ENCODE assay signal across 19 cellular contexts in genomic region chr2:187847245-187848208, GRCh38.
A peak's percentile ranks its signal among the peaks of the same experiment; 100 is the strongest.
DNase-seq lines count a peak whose midpoint lies in the region; ATAC-seq, FAIRE-seq and TF ChIP-seq lines count a peak whose summit lies in the region.
"Had no signal": no experiment of that assay in that cellular context is flagged by ENCODE, and none has a peak within 500 bp of the region (broad histone marks: within the 10 kb centered on the region; RNA-seq: fewer than 3 reads in every experiment).

No MANE protein-coding gene starts in this region.

- POLR2A ChIA-PET in activated CD8-positive, alpha-beta T cell treated with anti-CD3 and anti-CD28 coated beads, Interleukin-2, amount 10 ng/mL, durations not matched to agents 7 days and 5 days (lab: Charles Lee) = no interaction called here

- H3K36me3 ChIP-seq in kidney (ENCODE audit: control insufficient read depth in 1 of 2, insufficient read depth in 2 of 2, low read length in 2 of 2) = no peaks in the 10 kb centered on the region
- H3K36me3 ChIP-seq in neural progenitor cell = no peaks in the 10 kb centered on the region
- H3K36me3 ChIP-seq in small intestine (ENCODE audit: control insufficient read depth in 2 of 2, insufficient read depth in 2 of 2, low read length in 2 of 2) = no peaks in the 10 kb centered on the region

- no peaks in the 10 kb centered on the region for H3K4me1 Mint-ChIP-seq in neural progenitor cell
- no peaks in the 10 kb centered on the region for H3K4me1 Mint-ChIP-seq in activated CD8-positive, alpha-beta T cell treated with anti-CD3 and anti-CD28 coated beads, Interleukin-2, amount 10 ng/mL, durations not matched to agents 7 days and 5 days (ENCODE audit: low read depth)
- H3K4me1 Mint-ChIP-seq: GM23338 had no signal

- 11 to 56% (median 29%) methylated on average over 1 of the region's 1 CpG for WGBS in small intestine, 3 donors

- no peak overlapping the region for H3K4me3 Mint-ChIP-seq in neural progenitor cell
- no peak overlapping the region for H3K4me3 Mint-ChIP-seq in activated CD8-positive, alpha-beta T cell treated with anti-CD3 and anti-CD28 coated beads, Interleukin-2, amount 10 ng/mL, durations not matched to agents 7 days and 5 days
- H3K4me3 Mint-ChIP-seq: CD4-positive, alpha-beta T cell; GM23338; HFFc6 had no signal

- TF ChIP-seq CTCF in LNCaP clone FGC (IDR thresholded peaks at IDR 0.05; ENCODE audit: control insufficient read depth, extremely low read depth, insufficient read depth) (no peak), kidney (IDR thresholded peaks at IDR 0.05; ENCODE audit: borderline replicate concordance, extremely low read depth, insufficient read depth) (no peak), neural progenitor cell (IDR thresholded peaks at IDR 0.05) (no peak)

- CTCF ChIA-PET in activated CD8-positive, alpha-beta T cell treated with anti-CD3 and anti-CD28 coated beads, Interleukin-2, amount 10 ng/mL, durations not matched to agents 7 days and 5 days (lab: Charles Lee) = no interaction called here

- H3K79me2 ChIP-seq in neural progenitor cell (ENCODE audit: low read depth) = no peaks in the 10 kb centered on the region

- no peaks in the 10 kb centered on the region for H3K9me3 Mint-ChIP-seq in neural progenitor cell
- no peaks in the 10 kb centered on the region for H3K9me3 Mint-ChIP-seq in activated CD8-positive, alpha-beta T cell treated with anti-CD3 and anti-CD28 coated beads, Interleukin-2, amount 10 ng/mL, durations not matched to agents 7 days and 5 days (ENCODE audit: insufficient read depth)
- H3K9me3 Mint-ChIP-seq: CD4-positive, alpha-beta T cell; GM23338; HFFc6 had no signal

- H3K36me3 Mint-ChIP-seq in neural progenitor cell = no peaks in the 10 kb centered on the region
- H3K36me3 Mint-ChIP-seq in activated CD8-positive, alpha-beta T cell treated with anti-CD3 and anti-CD28 coated beads, Interleukin-2, amount 10 ng/mL, durations not matched to agents 7 days and 5 days (ENCODE audit: low read depth) = no peaks in the 10 kb centered on the region

- H3K9me3 ChIP-seq in kidney (ENCODE audit: control insufficient read depth in 1 of 2, low read length in 2 of 2) (no peaks in the 10 kb centered on the region), neural progenitor cell (ENCODE audit: low read depth) (no peaks in the 10 kb centered on the region), small intestine (ENCODE audit: control insufficient read depth, low read depth) (no peaks in the 10 kb centered on the region)
- H3K9me3 ChIP-seq: A549, Caco-2 had no signal

- no peaks in the 10 kb centered on the region for H3F3A ChIP-seq in neural progenitor cell (ENCODE audit: low read depth)

- peak overlapping the region; percentile 85 for H2AFZ ChIP-seq in neural progenitor cell (replicated peaks)
- H2AFZ ChIP-seq: GM23338 had no signal

- H3K4me1 ChIP-seq in kidney (ENCODE audit: control insufficient read depth in 1 of 2, insufficient read depth in 1 of 2, low read depth in 1 of 2, low read length in 2 of 2) (no peaks in the 10 kb centered on the region), neural progenitor cell (peaks cover 6% of the 10 kb centered on the region), small intestine (ENCODE audit: control insufficient read depth in 2 of 2, insufficient read depth in 1 of 2, low read depth in 1 of 2, low read length in 1 of 2) (no peaks in the 10 kb centered on the region)
- H3K4me1 ChIP-seq: A549, Caco-2 had no signal

- intact Hi-C loops in kidney (cut with DNase I) = no loop called here

- H3K9ac ChIP-seq in kidney (ENCODE audit: low read length in 2 of 2) = no peak overlapping the region
- H3K9ac ChIP-seq in neural progenitor cell = no peak overlapping the region

- H3K27me3 ChIP-seq in neural progenitor cell (no peaks in the 10 kb centered on the region), small intestine (ENCODE audit: control insufficient read depth in 2 of 2, insufficient read depth in 2 of 2, low read length in 2 of 2) (no peaks in the 10 kb centered on the region)

- no peak overlapping the region for H3K27ac ChIP-seq in kidney (ENCODE audit: low read depth in 2 of 2, low read length in 2 of 2)
- no peak overlapping the region for H3K27ac ChIP-seq in neural progenitor cell
- H3K27ac ChIP-seq in small intestine (ENCODE audit: low read depth in 1 of 2, low read length in 1 of 2) = no peak overlapping the region
- H3K27ac ChIP-seq: A549, C4-2B had no signal

- FAIRE-seq in kidney (lab: Jason Lieb, UNC) (peak; percentile 67), small intestine (lab: Jason Lieb, UNC) (no peak)
- FAIRE-seq: A549, D721Med, G401.6, GM12891, H54 had no signal

- H3K27ac Mint-ChIP-seq in neural progenitor cell = no peak overlapping the region
- no peak overlapping the region for H3K27ac Mint-ChIP-seq in activated CD8-positive, alpha-beta T cell treated with anti-CD3 and anti-CD28 coated beads, Interleukin-2, amount 10 ng/mL, durations not matched to agents 7 days and 5 days
- H3K27ac Mint-ChIP-seq: CD4-positive, alpha-beta T cell; GM23338; HFFc6 had no signal

- DNase-seq in LNCaP clone FGC (ENCODE audit: low read depth) (peak; percentile 17), kidney (no peak), neural progenitor cell (ENCODE audit: low spot score) (no peak), small intestine (peak; percentile 73), NCI-H128 (lab: John Stamatoyannopoulos, UW; ENCODE audit: unreplicated experiment) (no peak)
- DNase-seq in activated CD8-positive, alpha-beta T cell treated with anti-CD3 and anti-CD28 coated beads, Interleukin-2, amount 10 ng/mL, durations not matched to agents 7 days and 5 days = no peak
- DNase-seq: AML-193; Caco-2; CD4-positive, alpha-beta T cell; HFFc6 had no signal

- H4K20me1 ChIP-seq in neural progenitor cell (ENCODE audit: low read depth) = no peaks in the 10 kb centered on the region

- H3K27me3 Mint-ChIP-seq in neural progenitor cell (ENCODE audit: insufficient read depth, low read depth) = no peaks in the 10 kb centered on the region
- H3K27me3 Mint-ChIP-seq in activated CD8-positive, alpha-beta T cell treated with anti-CD3 and anti-CD28 coated beads, Interleukin-2, amount 10 ng/mL, durations not matched to agents 7 days and 5 days (ENCODE audit: low read depth) = no peaks in the 10 kb centered on the region
- H3K27me3 Mint-ChIP-seq: CD4-positive, alpha-beta T cell had no signal

- no peak overlapping the region for H3K4me2 ChIP-seq in neural progenitor cell
- H3K4me2 ChIP-seq: A549, GM23338 had no signal

- no peak for ATAC-seq in GM18520 (IDR thresholded peaks at IDR 0.05; ENCODE audit: unreplicated experiment)
- ATAC-seq in activated CD8-positive, alpha-beta T cell treated with anti-CD3 and anti-CD28 coated beads, Interleukin-2, amount 10 ng/mL, durations not matched to agents 7 days and 5 days = no peak
- ATAC-seq: A549, GM23338, HCT116 had no signal

- H3K4me3 ChIP-seq in LNCaP clone FGC (ENCODE audit: low read depth, low read length) (no peak overlapping the region), kidney (ENCODE audit: low read length in 2 of 2) (no peak overlapping the region), neural progenitor cell (no peak overlapping the region), small intestine (ENCODE audit: low read depth in 1 of 2, low read length in 2 of 2) (no peak overlapping the region)
- H3K4me3 ChIP-seq: A549, GM23338 had no signal

Comparison
In these comparisons a context has a peak if more than half of its experiments do, and no peak if none do; other contexts are left out.
1. DNase-seq: peak in LNCaP clone FGC (single experiment) and small intestine (single experiment); none in kidney (single experiment), neural progenitor cell (single experiment), NCI-H128 (single experiment) and activated CD8-positive, alpha-beta T cell treated with anti-CD3 and anti-CD28 coated beads, Interleukin-2, amount 10 ng/mL, durations not matched to agents 7 days and 5 days (single experiment).